In the genomic region with DNA sequence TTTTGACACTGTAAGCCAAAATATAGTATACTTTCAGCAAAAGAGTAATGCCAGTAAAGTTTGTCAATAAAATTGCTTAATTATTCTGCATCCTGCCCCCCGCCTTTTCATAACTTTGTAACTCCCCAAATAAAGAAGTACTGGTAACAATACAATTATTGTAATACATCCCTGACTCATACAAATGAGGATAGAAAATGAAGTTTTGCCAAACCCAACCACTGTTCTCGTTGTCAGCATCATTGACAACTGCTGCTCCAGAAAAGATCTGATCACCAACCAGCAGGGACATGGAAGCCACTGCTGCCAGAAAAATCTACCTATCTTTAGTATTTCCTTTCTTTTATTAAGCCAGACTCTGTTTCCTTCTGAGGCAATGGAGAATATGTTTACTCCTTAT, we compare ENCODE assay signal across 8 cellular contexts. TPM values are rescaled to one million over a fixed set of nuclear protein-coding genes. Genes with fewer than 3 reads are reported as not detected.
"Had no signal": no experiment of that assay in that cellular context is flagged by ENCODE, and none has a peak within 500 bp of the region (broad histone marks: within the 10 kb centered on the region; RNA-seq: fewer than 3 reads in every experiment).

No MANE protein-coding gene starts in this region.

- H3K27ac Mint-ChIP-seq: IgD-negative memory B cell had no signal

- H3K27ac ChIP-seq: HL-60 had no signal

- H3K27me3 Mint-ChIP-seq: IgD-negative memory B cell had no signal

- H3K4me3 ChIP-seq: K562 had no signal

- H3K4me3 Mint-ChIP-seq: IgD-negative memory B cell had no signal

- DNase-seq: IMR-90, KBM-7, KG1 had no signal

- ATAC-seq: HepG2, K562 had no signal

RNA-seq across cellular contexts. Expression of gene SCN3A, which starts 27.1 kb away (rescaled TPM):
- total RNA-seq: HepG2, HT-29, K562 had no signal
- polyA plus RNA-seq: HepG2, K562 had no signal
